Comparison of ENCODE assay signal across 8 cellular contexts in the genomic region with DNA sequence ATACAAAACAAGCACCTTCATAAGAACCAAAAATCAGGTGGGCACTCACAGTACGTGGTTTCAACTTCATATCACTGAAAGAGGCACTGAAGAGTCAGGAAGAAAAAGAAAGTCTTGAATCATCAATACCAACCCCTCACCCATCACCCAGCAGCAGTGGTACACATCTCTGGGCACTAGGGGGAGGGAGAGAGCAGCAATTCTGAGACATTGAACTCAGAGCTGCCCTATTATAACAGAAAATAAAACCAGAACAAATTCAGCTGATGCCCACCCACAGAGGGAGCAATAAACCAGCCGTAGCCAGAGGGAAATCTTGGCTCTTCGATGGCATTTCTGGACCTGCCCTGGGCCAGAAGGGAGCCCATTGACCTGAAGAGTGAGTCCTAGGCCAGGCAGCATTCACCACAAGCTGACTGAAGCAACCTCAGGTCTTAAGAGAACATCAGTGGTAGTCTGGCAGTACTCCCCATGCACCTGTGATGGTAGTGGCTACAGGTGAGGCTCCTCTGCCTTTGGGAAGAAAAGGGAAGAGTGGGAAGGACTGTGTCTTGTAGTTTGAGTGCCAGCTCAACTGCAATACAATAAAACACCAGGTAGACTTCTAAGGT. TPM values are rescaled to one million over a fixed set of nuclear protein-coding genes. Genes with fewer than 3 reads are reported as not detected.
DNase-seq lines count a peak whose midpoint lies in the region; ATAC-seq and TF ChIP-seq lines count a peak whose summit lies in the region.

No MANE protein-coding gene starts in this region.

- H3K27me3 Mint-ChIP-seq in Calu3 (ENCODE audit: unreplicated experiment): no peaks in the 10 kb centered on the region

- TF ChIP-seq CTCF in Calu3 (IDR thresholded peaks at IDR 0.05; ENCODE audit: unreplicated experiment): peak; percentile 44

- peak; percentile 100 for ATAC-seq in GM19035 (IDR thresholded peaks at IDR 0.05; ENCODE audit: unreplicated experiment)
- ATAC-seq in HG03064 (IDR thresholded peaks at IDR 0.05; ENCODE audit: low read depth, unreplicated experiment): peak; percentile 86
- ATAC-seq in activated naive CD4-positive, alpha-beta T cell treated with anti-CD3 and anti-CD28 coated beads, Interleukin-2, amount 50 U/mL, for 72 hours: peak; percentile 68 to 69
- ATAC-seq in left colon: peak; percentile 80
- ATAC-seq in GM19023 (IDR thresholded peaks at IDR 0.05; ENCODE audit: unreplicated experiment): no peak

- no peaks in the 10 kb centered on the region for H3K4me1 Mint-ChIP-seq in Calu3 (ENCODE audit: low read depth, unreplicated experiment)

- CTCF ChIA-PET in Calu3 (lab: Charles Lee): interaction anchor here (0.5 to 0.8 kb wide), 2 partner anchors 9 to 43 kb away, joined by 4 read pairs; no protein-coding TSS in a partner anchor

- H3K9me3 Mint-ChIP-seq in Calu3 (ENCODE audit: low read depth, unreplicated experiment): no peaks in the 10 kb centered on the region
- peaks cover 8 to 19% of the 10 kb centered on the region in 2 donors for H3K9me3 Mint-ChIP-seq in activated naive CD4-positive, alpha-beta T cell treated with anti-CD3 and anti-CD28 coated beads, Interleukin-2, amount 50 U/mL, for 72 hours

- H3K36me3 Mint-ChIP-seq in Calu3 (ENCODE audit: insufficient read depth, unreplicated experiment): no peaks in the 10 kb centered on the region
- peaks cover 9 to 14% of the 10 kb centered on the region in 2 donors for H3K36me3 Mint-ChIP-seq in activated naive CD4-positive, alpha-beta T cell treated with anti-CD3 and anti-CD28 coated beads, Interleukin-2, amount 50 U/mL, for 72 hours

- intact Hi-C loops in Calu3 (cut with micrococcal nuclease; ENCODE audit: unreplicated experiment): loop anchor here (1.0 kb wide), 1 partner anchor 88 kb away; no protein-coding TSS in a partner anchor
- intact Hi-C loops in left colon (cut with DNase I, micrococcal nuclease): no loop called here

- BruUV-seq in Calu3 (replicated peaks; lab: Mats Ljungman, UMichigan): no TSS peak

- no peak overlapping the region for H3K27ac Mint-ChIP-seq in Calu3 (ENCODE audit: unreplicated experiment)
- H3K27ac Mint-ChIP-seq in activated naive CD4-positive, alpha-beta T cell treated with anti-CD3 and anti-CD28 coated beads, Interleukin-2, amount 50 U/mL, for 72 hours: no peak overlapping the region

- H3K4me3 Mint-ChIP-seq in Calu3 (ENCODE audit: low read depth, unreplicated experiment): no peak overlapping the region

- DNase-seq in Calu3 (peak; percentile 57), NCI-H82 (lab: John Stamatoyannopoulos, UW) (peak; percentile 36), left colon (peak in 1 of 2 donors; percentile 27), NCI-H345 treated with DMSO at 0.1 percent for 48 hours (lab: John Stamatoyannopoulos, UW; ENCODE audit: unreplicated experiment) (no peak)
- no peak for DNase-seq in activated naive CD4-positive, alpha-beta T cell treated with anti-CD3 and anti-CD28 coated beads, Interleukin-2, amount 50 U/mL, for 72 hours (ENCODE audit: low spot score in 2 of 2)

RNA-seq across cellular contexts. Expression of gene FAM181B, which starts 42.2 kb away (rescaled TPM):
- total RNA-seq in Calu3 (2022): 0.09 TPM in 1 of 2 replicates, not detected in the other
- total RNA-seq in activated naive CD4-positive, alpha-beta T cell treated with anti-CD3 and anti-CD28 coated beads, Interleukin-2, amount 50 U/mL, for 72 hours: not detected
- under 1 TPM; 0.27 to 0.61 TPM for total RNA-seq in left colon

Comparison
In these comparisons a context has a peak if more than half of its experiments do, and no peak if none do; other contexts are left out.
1. DNase-seq: peak in Calu3 (single experiment) and NCI-H82 (single experiment); none in activated naive CD4-positive, alpha-beta T cell treated with anti-CD3 and anti-CD28 coated beads, Interleukin-2, amount 50 U/mL, for 72 hours (0 of 2) and NCI-H345 treated with DMSO at 0.1 percent for 48 hours (single experiment).